27 cellular contexts compared by ENCODE assay signal in genomic region chr17:79478051-79478461, GRCh38.
A peak's percentile ranks its signal among the peaks of the same experiment; 100 is the strongest.
DNase-seq lines count a peak whose midpoint lies in the region; ATAC-seq and TF ChIP-seq lines count a peak whose summit lies in the region.
"Had no signal": no experiment of that assay in that cellular context is flagged by ENCODE, and none has a peak within 500 bp of the region (broad histone marks: within the 10 kb centered on the region; RNA-seq: fewer than 3 reads in every experiment).

No MANE protein-coding gene starts in this region.

- H3K36me3 Mint-ChIP-seq in stimulated activated memory B cell treated with anti-CD40 and anti-IgM and Interleukin-4, amounts not matched to agents 10 μg/mL and 1 μg/mL and 100 μg/mL, for 72 hours = no peaks in the 10 kb centered on the region
- H3K36me3 Mint-ChIP-seq: IgD-negative memory B cell had no signal

- WGBS in lower leg skin, 2 donors = 26% methylated on average over 22 of the region's 22 CpGs

- intact Hi-C loops in dorsolateral prefrontal cortex (cut with DNase I) = loop anchor here in 1 of 2 donors (10.0 kb wide), 1 partner anchor 63 kb away; no protein-coding TSS in a partner anchor
- intact Hi-C loops in lower leg skin (cut with DNase I; ENCODE audit: low total_unique reads) = no loop called here

- no peak for ATAC-seq in stimulated activated memory B cell treated with anti-CD40 and anti-IgM and Interleukin-4, amounts not matched to agents 10 μg/mL and 1 μg/mL and 100 μg/mL, for 72 hours
- ATAC-seq in HG02938 (IDR thresholded peaks at IDR 0.05; ENCODE audit: unreplicated experiment) = no peak
- ATAC-seq: activated T-cell treated with anti-CD3 and anti-CD28 coated beads, Interleukin-2, amount 50 U/mL, for 72 hours; mucosa of descending colon; right lobe of liver had no signal

- H3K27ac ChIP-seq in BLaER1 (no peak overlapping the region), dorsolateral prefrontal cortex (peak overlapping the region in 33 of 59 donors; percentile 3 to 97 (median 44))
- H3K27ac ChIP-seq: cardiac muscle cell, parathyroid adenoma, right lobe of liver had no signal

- H3K9me3 ChIP-seq in BLaER1 = no peaks in the 10 kb centered on the region
- H3K9me3 ChIP-seq in BE2C = no peaks in the 10 kb centered on the region; the same call in 1 of the 2 replicates
- H3K9me3 ChIP-seq: HAP-1, mucosa of descending colon, right lobe of liver had no signal

- H3K4me3 Mint-ChIP-seq in stimulated activated memory B cell treated with anti-CD40 and anti-IgM and Interleukin-4, amounts not matched to agents 10 μg/mL and 1 μg/mL and 100 μg/mL, for 72 hours = no peak overlapping the region
- H3K4me3 Mint-ChIP-seq: activated naive CD4-positive, alpha-beta T cell treated with anti-CD3 and anti-CD28 coated beads for 36 hours; activated T-cell treated with anti-CD3 and anti-CD28 coated beads, Interleukin-2, amount 50 U/mL, for 72 hours; IgD-negative memory B cell; stimulated activated naive CD8-positive, alpha-beta T cell treated with anti-CD3 and anti-CD28 coated beads, Interleukin-15, Interleukin-2, amounts not matched to agents 100 ng/mL and 50 ng/mL, for 24 hours; T-helper 1 cell treated with Interleukin-12 subunit alpha and Interleukin-12 subunit beta and Interleukin-4 antibody, amounts not matched to agents 30 μg/mL and 1 μg/mL, for 36 hours had no signal

- no peak for TF ChIP-seq POLR2A in lower leg skin (IDR thresholded peaks at IDR 0.05)

- no peaks in the 10 kb centered on the region for H3K9me3 Mint-ChIP-seq in stimulated activated memory B cell treated with anti-CD40 and anti-IgM and Interleukin-4, amounts not matched to agents 10 μg/mL and 1 μg/mL and 100 μg/mL, for 72 hours
- H3K9me3 Mint-ChIP-seq: activated naive CD4-positive, alpha-beta T cell treated with anti-CD3 and anti-CD28 coated beads for 36 hours; activated T-cell treated with anti-CD3 and anti-CD28 coated beads, Interleukin-2, amount 50 U/mL, for 72 hours; IgD-negative memory B cell; stimulated activated naive CD8-positive, alpha-beta T cell treated with anti-CD3 and anti-CD28 coated beads, Interleukin-15, Interleukin-2, amounts not matched to agents 100 ng/mL and 50 ng/mL, for 24 hours; T-helper 1 cell treated with Interleukin-12 subunit alpha and Interleukin-12 subunit beta and Interleukin-4 antibody, amounts not matched to agents 30 μg/mL and 1 μg/mL, for 36 hours had no signal

- H4K20me1 ChIP-seq in BLaER1 = no peaks in the 10 kb centered on the region

- H3K4me1 ChIP-seq in BLaER1 = peaks cover 58% of the 10 kb centered on the region
- H3K4me1 ChIP-seq in BE2C = no peaks in the 10 kb centered on the region
- H3K4me1 ChIP-seq: HAP-1, parathyroid adenoma, right lobe of liver had no signal

- no peaks in the 10 kb centered on the region for H3K4me1 Mint-ChIP-seq in stimulated activated memory B cell treated with anti-CD40 and anti-IgM and Interleukin-4, amounts not matched to agents 10 μg/mL and 1 μg/mL and 100 μg/mL, for 72 hours

- H3K4me3 ChIP-seq in BLaER1 (no peak overlapping the region), dorsolateral prefrontal cortex (no peak overlapping the region), lower leg skin (ENCODE audit: low read depth, poor library complexity, severe bottlenecking) (no peak overlapping the region), BE2C (ENCODE audit: low read depth, low read length) (no peak overlapping the region)
- H3K4me3 ChIP-seq: cardiac muscle cell, HAP-1, lung, mucosa of descending colon, right lobe of liver had no signal

- no peak for TF ChIP-seq CTCF in dorsolateral prefrontal cortex (IDR thresholded peaks at IDR 0.05 in 54 of 56, conservative IDR thresholded peaks at IDR 0.05 in 2 of 56; ENCODE audit: low read depth in 1 of 56, partially characterized antibody in 56 of 56)
- TF ChIP-seq CTCF in lower leg skin (IDR thresholded peaks at IDR 0.05) = no peak
- no peak for TF ChIP-seq CTCF in BE2C (IDR thresholded peaks at IDR 0.05; ENCODE audit: low read depth, low read length)

- no peak overlapping the region for H3K9ac ChIP-seq in BLaER1
- H3K9ac ChIP-seq: parathyroid adenoma had no signal

- no peak overlapping the region for H3K27ac Mint-ChIP-seq in stimulated activated memory B cell treated with anti-CD40 and anti-IgM and Interleukin-4, amounts not matched to agents 10 μg/mL and 1 μg/mL and 100 μg/mL, for 72 hours
- H3K27ac Mint-ChIP-seq: activated naive CD4-positive, alpha-beta T cell treated with anti-CD3 and anti-CD28 coated beads for 36 hours; activated T-cell treated with anti-CD3 and anti-CD28 coated beads, Interleukin-2, amount 50 U/mL, for 72 hours; IgD-negative memory B cell; stimulated activated naive CD8-positive, alpha-beta T cell treated with anti-CD3 and anti-CD28 coated beads, Interleukin-15, Interleukin-2, amounts not matched to agents 100 ng/mL and 50 ng/mL, for 24 hours; T-helper 1 cell treated with Interleukin-12 subunit alpha and Interleukin-12 subunit beta and Interleukin-4 antibody, amounts not matched to agents 30 μg/mL and 1 μg/mL, for 36 hours had no signal

- H3K27me3 ChIP-seq in BLaER1 = peaks cover 13% of the 10 kb centered on the region
- peaks cover 0 to 22% (median 0%) of the 10 kb centered on the region in 45 donors for H3K27me3 ChIP-seq in dorsolateral prefrontal cortex
- peaks cover 62% of the 10 kb centered on the region for H3K27me3 ChIP-seq in BE2C
- H3K27me3 ChIP-seq: right lobe of liver had no signal

- H3K27me3 Mint-ChIP-seq in stimulated activated memory B cell treated with anti-CD40 and anti-IgM and Interleukin-4, amounts not matched to agents 10 μg/mL and 1 μg/mL and 100 μg/mL, for 72 hours = peaks cover 68% of the 10 kb centered on the region

- H3K4me2 ChIP-seq in BLaER1 = peak overlapping the region; percentile 74

- no peaks in the 10 kb centered on the region for H3K36me3 ChIP-seq in BLaER1
- no peaks in the 10 kb centered on the region for H3K36me3 ChIP-seq in BE2C
- H3K36me3 ChIP-seq: cardiac muscle cell, HAP-1, right lobe of liver had no signal

- DNase-seq in NCI-H345 (lab: John Stamatoyannopoulos, UW) (peak; percentile 76), dorsolateral prefrontal cortex (peak in 3 of 10 donors; percentile 39 to 47 (median 41)), putamen (ENCODE audit: low spot score) (peak; percentile 55), lower leg skin (ENCODE audit: low spot score in 2 of 2) (no peak), BE2C (no peak)
- DNase-seq: activated CD4-positive, alpha-beta T cell treated with anti-CD3 and anti-CD28 coated beads for 4 hours; activated CD8-positive, alpha-beta memory T cell treated with anti-CD3 and anti-CD28 coated beads for 24 hours; activated naive CD4-positive, alpha-beta T cell treated with anti-CD3 and anti-CD28 coated beads for 36 hours; activated T-cell treated with anti-CD3 and anti-CD28 coated beads, Interleukin-2, amount 50 U/mL, for 72 hours; AML-193; amniotic stem cell; kidney; mucosa of descending colon; NCI-H1436 treated with DMSO at 0.1 percent for 48 hours; NCI-H2171; NCI-H526; right lobe of liver had no signal

Comparison
In these comparisons a context has a peak if more than half of its experiments do, and no peak if none do; other contexts are left out.
1. DNase-seq: peak in NCI-H345 (single experiment) and putamen (single experiment); none in lower leg skin (0 of 2) and BE2C (single experiment).